In genomic region chr10:116115233-116115632, GRCh38 we compare ENCODE assay signal across 16 cellular contexts.
DNase-seq lines count a peak whose midpoint lies in the region; ATAC-seq, FAIRE-seq and TF ChIP-seq lines count a peak whose summit lies in the region.
"Had no signal": no experiment of that assay in that cellular context is flagged by ENCODE, and none has a peak within 500 bp of the region (broad histone marks: within the 10 kb centered on the region; RNA-seq: fewer than 3 reads in every experiment).

No MANE protein-coding gene starts in this region.

- TF ChIP-seq POLR2A in H1 (IDR thresholded peaks at IDR 0.05; ENCODE audit: control extremely low read depth in 1 of 2, low read depth in 2 of 2, low read length in 2 of 2) = no peak

- 0 out of 2 replicates have a peak overlapping the region, but pooled peaks have one; percentile 35 for H3K4me2 ChIP-seq in GM23338
- H3K4me2 ChIP-seq in H1 (ENCODE audit: insufficient read depth in 1 of 2, low read depth in 2 of 2, low read length in 2 of 2) = no peak overlapping the region; a peak in 1 of 4 replicates
- H3K4me2 ChIP-seq: A549; BLaER1 treated with 17β-estradiol and CSF1 and Interleukin-3, amounts not matched to agents 10 nM and 100 nM had no signal

- H3K23ac ChIP-seq in H1 (ENCODE audit: insufficient read length) = no peak overlapping the region

- H3K27me3 Mint-ChIP-seq in GM23338 (ENCODE audit: insufficient read depth, low read depth, poor library complexity) = peaks cover 1% of the 10 kb centered on the region
- H3K27me3 Mint-ChIP-seq: CD4-positive, CD25-positive, alpha-beta regulatory T cell had no signal

- no peak overlapping the region for H4K5ac ChIP-seq in H1 (ENCODE audit: insufficient read length, low read depth, low read length)

- H2BK12ac ChIP-seq in H1 (ENCODE audit: low read depth, low read length) = no peak overlapping the region

- no peak overlapping the region; the same call in 1 of the 2 replicates for H2BK20ac ChIP-seq in H1 (ENCODE audit: low read length)

- H4K8ac ChIP-seq in H1 (ENCODE audit: extremely low read depth, insufficient read depth, low read length) = no peak overlapping the region

- no peak overlapping the region for H2AFZ ChIP-seq in GM23338
- H2AFZ ChIP-seq in H1 (ENCODE audit: low read length) = 0 out of 2 replicates have a peak overlapping the region, but pooled peaks have one; percentile 58

- H4K91ac ChIP-seq in H1 (replicated peaks; ENCODE audit: insufficient read length, low read length) = no peak overlapping the region

- H3K9me2 ChIP-seq in GM23338 (ENCODE audit: insufficient read depth) = 0 out of 2 replicates have a peak, but pooled peaks cover 7% of the 10 kb centered on the region

- H4K20me1 ChIP-seq in GM23338 (replicated peaks; ENCODE audit: insufficient read depth) (no peaks in the 10 kb centered on the region), H1 (replicated peaks in 1 of 2; ENCODE audit: control insufficient read depth in 1 of 2, insufficient read depth in 2 of 2, low read length in 2 of 2) (no peaks in the 10 kb centered on the region)
- H4K20me1 ChIP-seq: BLaER1 treated with 17β-estradiol and CSF1 and Interleukin-3, amounts not matched to agents 10 nM and 100 nM had no signal

- H3K9me3 Mint-ChIP-seq in GM23338 = peaks cover 4% of the 10 kb centered on the region; the same call in 2 of the 3 replicates

- no peak for DNase-seq in GM23338 (ENCODE audit: low spot score)
- DNase-seq in H1 (ENCODE audit: low read depth in 1 of 2, low spot score in 2 of 2) = peak in 1 of 2 experiments; percentile 33
- peak; percentile 40 for DNase-seq in islet precursor cell
- peak; percentile 19 for DNase-seq in ureter (ENCODE audit: low spot score)
- no peak for DNase-seq in HAP-1 (ENCODE audit: low spot score in 2 of 2)
- no peak for DNase-seq in A673 (ENCODE audit: low spot score)
- no peak for DNase-seq in NCI-H82 (lab: John Stamatoyannopoulos, UW)
- DNase-seq: AML-193; CD4-positive, CD25-positive, alpha-beta regulatory T cell; DMS53; GOT3 had no signal

- H3K14ac ChIP-seq in H1 (ENCODE audit: insufficient read length) = no peak overlapping the region

- no peak overlapping the region for H2AK5ac ChIP-seq in H1 (ENCODE audit: low read depth, low read length)

- no peak overlapping the region for H3K27ac ChIP-seq in GM23338 (ENCODE audit: low read depth)
- H3K27ac ChIP-seq in H1 (ENCODE audit: low read depth, low read length) = no peak overlapping the region
- H3K27ac ChIP-seq in A673 (ENCODE audit: low read depth, low read length, poor library complexity, severe bottlenecking) = no peak overlapping the region
- H3K27ac ChIP-seq: BLaER1 treated with 17β-estradiol and CSF1 and Interleukin-3, amounts not matched to agents 10 nM and 100 nM had no signal

- H3K27me3 ChIP-seq in GM23338 (ENCODE audit: insufficient read depth) (no peaks in the 10 kb centered on the region), H1 (replicated peaks in 1 of 4; ENCODE audit: control insufficient read depth in 3 of 4, extremely low read depth in 1 of 4, insufficient read depth in 3 of 4, low read length in 3 of 4) (peaks cover 0 to 4% (median 0%) of the 10 kb centered on the region in 4 experiments; a peak in 1 of 7 replicates), HAP-1 (ENCODE audit: low read depth) (no peaks in the 10 kb centered on the region), A673 (replicated peaks; ENCODE audit: insufficient read depth, low read depth, low read length, poor library complexity) (peaks cover 43% of the 10 kb centered on the region)
- H3K27me3 ChIP-seq: BLaER1 treated with 17β-estradiol and CSF1 and Interleukin-3, amounts not matched to agents 10 nM and 100 nM had no signal

- POLR2A ChIA-PET in H1 (lab: Charles Lee; ENCODE audit: partially characterized antibody) = no interaction called here
- POLR2A ChIA-PET in A673 (lab: Charles Lee; ENCODE audit: low non-redundant PET) = no interaction called here

- no peaks in the 10 kb centered on the region for H3F3A ChIP-seq in GM23338 (replicated peaks; ENCODE audit: low read depth)

- H3K4ac ChIP-seq in H1 (replicated peaks; ENCODE audit: insufficient read length, low read depth, low read length) = no peak overlapping the region

- no peak overlapping the region for H3K56ac ChIP-seq in H1 (replicated peaks; ENCODE audit: insufficient read length, low read depth, low read length)

- H2BK15ac ChIP-seq in H1 (ENCODE audit: low read length) = no peak overlapping the region

- in situ Hi-C loops in HAP-1 (cut with MboI; ENCODE audit: low sequenced_read_pairs) = no loop called here

- H3K4me1 ChIP-seq in GM23338 (ENCODE audit: insufficient read depth) (no peaks in the 10 kb centered on the region), H1 (replicated peaks in 1 of 4; ENCODE audit: control insufficient read depth in 3 of 4, insufficient read depth in 4 of 4, low read length in 3 of 4) (peaks cover 0 to 6% (median 0%) of the 10 kb centered on the region in 4 experiments; a peak in 4 of 7 replicates), HAP-1 (no peaks in the 10 kb centered on the region), A673 (ENCODE audit: insufficient read depth, low read length, poor library complexity, severe bottlenecking) (no peaks in the 10 kb centered on the region)
- H3K4me1 ChIP-seq: BLaER1 treated with 17β-estradiol and CSF1 and Interleukin-3, amounts not matched to agents 10 nM and 100 nM had no signal

- 61% methylated on average over 3 of the region's 4 CpGs; no CpG with 5 or more reads in 1 of the 2 experiments for WGBS in H1 (ENCODE audit: extremely low coverage in 1 of 2, insufficient coverage in 1 of 2, insufficient read length in 1 of 2, insufficient replicate concordance in 2 of 2, low coverage in 1 of 2, low lambda C conversion rate in 2 of 2, missing lambda C conversion rate in 1 of 2), 2 experiments

- no peak for TF ChIP-seq EP300 in H1 (IDR thresholded peaks at IDR 0.05; ENCODE audit: borderline replicate concordance in 1 of 2, low read depth in 2 of 2, low read length in 2 of 2)

- no peak overlapping the region for H2BK120ac ChIP-seq in H1 (replicated peaks; ENCODE audit: low read depth, low read length)

- no TSS peak for BruUV-seq in A673 (replicated peaks; lab: Mats Ljungman, UMichigan)

- H3K36me3 Mint-ChIP-seq in GM23338 (ENCODE audit: low read depth) = no peaks in the 10 kb centered on the region; the same call in 2 of the 3 replicates
- H3K36me3 Mint-ChIP-seq: CD4-positive, CD25-positive, alpha-beta regulatory T cell had no signal

- no peak overlapping the region for H3K27ac Mint-ChIP-seq in GM23338
- H3K27ac Mint-ChIP-seq: CD4-positive, CD25-positive, alpha-beta regulatory T cell had no signal

- H3K79me2 ChIP-seq in GM23338 (replicated peaks; ENCODE audit: insufficient read depth) (no peaks in the 10 kb centered on the region), H1 (ENCODE audit: control insufficient read depth in 1 of 2, insufficient read depth in 2 of 2, low read length in 2 of 2) (no peaks in the 10 kb centered on the region)

- no peak overlapping the region for H3K18ac ChIP-seq in H1 (ENCODE audit: extremely low read depth, low read length)

- H3K36me3 ChIP-seq in GM23338 (ENCODE audit: insufficient read depth) (no peaks in the 10 kb centered on the region), H1 (ENCODE audit: control insufficient read depth in 2 of 4, insufficient read depth in 4 of 4, low read length in 3 of 4) (no peaks in the 10 kb centered on the region), HAP-1 (replicated peaks) (no peaks in the 10 kb centered on the region), A673 (ENCODE audit: insufficient read depth, low read length, poor library complexity, severe bottlenecking) (no peaks in the 10 kb centered on the region)
- H3K36me3 ChIP-seq: BLaER1 treated with 17β-estradiol and CSF1 and Interleukin-3, amounts not matched to agents 10 nM and 100 nM had no signal

- H3K4me3 Mint-ChIP-seq in GM23338 = no peak overlapping the region
- H3K4me3 Mint-ChIP-seq: CD4-positive, CD25-positive, alpha-beta regulatory T cell had no signal

- H3K9me3 ChIP-seq in H1 (ENCODE audit: insufficient read depth in 2 of 2, low read depth in 1 of 2, low read length in 1 of 2) = no peaks in the 10 kb centered on the region; a peak in 1 of 4 replicates
- H3K9me3 ChIP-seq in HAP-1 = no peaks in the 10 kb centered on the region
- H3K9me3 ChIP-seq in A673 (ENCODE audit: low read depth, low read length, poor library complexity, severe bottlenecking) = no peaks in the 10 kb centered on the region
- H3K9me3 ChIP-seq: A549 had no signal

- peak; percentile 65 for ATAC-seq in GM23338
- ATAC-seq: A549, HCT116, K562 had no signal

- H3K4me1 Mint-ChIP-seq in GM23338 = peaks cover 16% of the 10 kb centered on the region
- H3K4me1 Mint-ChIP-seq: CD4-positive, CD25-positive, alpha-beta regulatory T cell had no signal

- no peak for TF ChIP-seq RAD21 in H1 (IDR thresholded peaks at IDR 0.05 in 1 of 2, conservative IDR thresholded peaks at IDR 0.05 in 1 of 2; ENCODE audit: low read depth in 2 of 2, low read length in 2 of 2)

- H3K4me3 ChIP-seq in GM23338 = no peak overlapping the region
- H3K4me3 ChIP-seq in H1 (ENCODE audit: extremely low read depth in 1 of 4, insufficient read depth in 2 of 4, low read depth in 3 of 4, low read length in 4 of 4) = no peak overlapping the region
- H3K4me3 ChIP-seq in HAP-1 = no peak overlapping the region
- H3K4me3 ChIP-seq in A673 (ENCODE audit: low read depth, low read length, poor library complexity, severe bottlenecking) = no peak overlapping the region
- H3K4me3 ChIP-seq: A549; BLaER1 treated with 17β-estradiol and CSF1 and Interleukin-3, amounts not matched to agents 10 nM and 100 nM; K562 had no signal

- no peaks in the 10 kb centered on the region for H3K79me1 ChIP-seq in H1 (ENCODE audit: low read depth, low read length)

- H3K9ac ChIP-seq in H1 (replicated peaks in 1 of 4; ENCODE audit: extremely low read depth in 1 of 4, low read depth in 3 of 4, low read length in 3 of 4) = no peak overlapping the region
- H3K9ac ChIP-seq: BLaER1 treated with 17β-estradiol and CSF1 and Interleukin-3, amounts not matched to agents 10 nM and 100 nM had no signal

- no peak for FAIRE-seq in H1 (lab: Jason Lieb, UNC)
- FAIRE-seq: A549, GM18507, K562 had no signal

- CTCF ChIA-PET in H1 (lab: Charles Lee; ENCODE audit: partially characterized antibody) (no interaction called here), A673 (lab: Charles Lee) (no interaction called here)

- H2BK5ac ChIP-seq in H1 (ENCODE audit: low read depth, low read length) = peak overlapping the region; percentile 24; the same call in 1 of the 2 replicates

- intact Hi-C loops in A673 (cut with micrococcal nuclease; ENCODE audit: unreplicated experiment) = no loop called here

- no peaks in the 10 kb centered on the region; the same call in 1 of the 2 replicates for H3K23me2 ChIP-seq in H1 (ENCODE audit: low read depth, low read length)

- TF ChIP-seq CTCF in GM23338 (conservative IDR thresholded peaks at IDR 0.05; ENCODE audit: low read depth in 2 of 2) = no peak
- TF ChIP-seq CTCF in H1 (IDR thresholded peaks at IDR 0.05; ENCODE audit: control extremely low read depth in 1 of 3, insufficient read depth in 1 of 3, low read depth in 1 of 3, low read length in 3 of 3) = no peak
- no peak for TF ChIP-seq CTCF in A673 (conservative IDR thresholded peaks at IDR 0.05; ENCODE audit: low read depth, low read length)

TF ChIP-seq in GM23338, 12 proteins besides CTCF, POLR2A, EP300 and RAD21 (continues in another document):
- no peak for TF ChIP-seq STAT1 (IDR thresholded peaks at IDR 0.05; ENCODE audit: unreplicated experiment)

TF ChIP-seq in H1, 55 proteins besides CTCF, POLR2A, EP300 and RAD21 (continues in another document):
- TF ChIP-seq BCL11A (IDR thresholded peaks at IDR 0.05; ENCODE audit: low read depth in 2 of 2, low read length in 2 of 2) = no peak

Comparison
In these comparisons a context has a peak if more than half of its experiments do, and no peak if none do; other contexts are left out.
1. DNase-seq: peak in islet precursor cell (single experiment) and ureter (single experiment); none in GM23338 (single experiment), HAP-1 (0 of 2), A673 (single experiment) and NCI-H82 (single experiment).